5 cellular contexts compared by ENCODE assay signal in the genomic region with DNA sequence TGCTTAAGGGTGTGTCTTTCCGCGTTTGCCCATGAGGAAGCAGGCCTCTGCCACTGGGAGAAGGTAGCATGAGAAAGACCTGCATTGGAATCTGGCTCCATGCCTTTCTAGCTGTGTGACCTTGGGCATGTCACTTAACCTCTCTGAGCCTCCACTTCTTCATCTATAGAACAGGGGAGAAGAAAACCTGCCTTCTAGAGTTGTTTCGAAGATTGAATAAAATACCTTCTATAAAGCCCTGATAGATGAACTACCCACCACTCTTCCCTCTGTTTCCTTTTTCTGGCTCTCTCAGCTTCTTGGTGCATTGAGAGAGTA. TPM values are rescaled to one million over a fixed set of nuclear protein-coding genes. Genes with fewer than 3 reads are reported as not detected.
"Had no signal": no experiment of that assay in that cellular context is flagged by ENCODE, and none has a peak within 500 bp of the region (broad histone marks: within the 10 kb centered on the region; RNA-seq: fewer than 3 reads in every experiment).

No MANE protein-coding gene starts in this region.

RNA-seq across cellular contexts. Expression of a gene that starts 59.2 kb away (rescaled TPM):
- total RNA-seq: GM23338, H1, H9, HT1080, IMR-90 had no signal
- polyA plus RNA-seq: GM23338, H1, IMR-90 had no signal
